In the genomic region with DNA sequence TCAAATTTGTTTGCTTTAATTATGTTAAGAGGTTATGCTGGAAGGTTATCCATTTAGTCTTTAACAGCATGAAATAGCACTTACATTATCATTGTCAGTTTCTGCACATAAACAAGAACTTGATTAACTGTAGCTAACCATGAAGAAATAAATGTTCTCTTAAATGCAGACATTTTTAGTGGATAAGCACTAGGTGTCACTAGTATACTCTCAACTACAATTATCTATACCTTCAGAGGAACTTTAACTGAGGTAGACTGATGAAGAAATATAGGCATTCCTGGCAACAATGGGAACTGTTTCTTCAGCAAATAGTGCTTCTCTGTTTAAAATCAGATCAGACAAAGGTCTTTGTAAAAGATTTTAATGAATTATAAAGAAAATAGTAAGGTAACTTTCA, we compare ENCODE assay signal across 8 cellular contexts.
A peak's percentile ranks its signal among the peaks of the same experiment; 100 is the strongest.
DNase-seq lines count a peak whose midpoint lies in the region; ATAC-seq and TF ChIP-seq lines count a peak whose summit lies in the region.

No MANE protein-coding gene starts in this region.

- TF ChIP-seq RAD21 in Ishikawa (IDR thresholded peaks at IDR 0.05; ENCODE audit: low read depth): peak; percentile 63

- ATAC-seq in HG02840 (IDR thresholded peaks at IDR 0.05; ENCODE audit: low FRiP score, unreplicated experiment) (no peak), GM19328 (IDR thresholded peaks at IDR 0.05; ENCODE audit: unreplicated experiment) (no peak), GM19035 (IDR thresholded peaks at IDR 0.05; ENCODE audit: unreplicated experiment) (no peak)

- TF ChIP-seq EP300 in Ishikawa (IDR thresholded peaks at IDR 0.05; ENCODE audit: borderline replicate concordance): no peak

- DNase-seq in DMS114 treated with DMSO at 0.1 percent for 48 hours (lab: John Stamatoyannopoulos, UW; ENCODE audit: unreplicated experiment): peak; percentile 3
- peak; percentile 12 for DNase-seq in SKM-1 (lab: John Stamatoyannopoulos, UW; ENCODE audit: unreplicated experiment)
- peak; percentile 59 for DNase-seq in left kidney (ENCODE audit: low read depth, low spot score)
- DNase-seq in dedifferentiated amniotic fluid mesenchymal stem cell (ENCODE audit: extremely low spot score): no peak

TF ChIP-seq in Ishikawa, 13 proteins besides CTCF, POLR2A, EP300 and RAD21:
- TF ChIP-seq CEBPB (IDR thresholded peaks at IDR 0.05) (no peak), TCF12 (IDR thresholded peaks at IDR 0.05; ENCODE audit: low read depth) (no peak), ZBTB7A (IDR thresholded peaks at IDR 0.05; ENCODE audit: low read depth) (no peak), EGR1 (IDR thresholded peaks at IDR 0.05) (no peak), MAX (IDR thresholded peaks at IDR 0.05) (no peak), REST (IDR thresholded peaks at IDR 0.05; ENCODE audit: low read depth) (no peak), YY1 (IDR thresholded peaks at IDR 0.05; ENCODE audit: low read depth) (no peak), CREB1 (IDR thresholded peaks at IDR 0.05; ENCODE audit: low read depth) (no peak), FOXM1 (IDR thresholded peaks at IDR 0.05; ENCODE audit: borderline replicate concordance, low read depth) (no peak), NFIC (IDR thresholded peaks at IDR 0.05) (no peak), TAF1 (IDR thresholded peaks at IDR 0.05; ENCODE audit: low read depth) (no peak), TEAD4 (IDR thresholded peaks at IDR 0.05) (no peak), USF1 (IDR thresholded peaks at IDR 0.05) (no peak)
